Comparison of ENCODE assay signal across 8 cellular contexts in genomic region chr4:49110579-49110978, GRCh38.
DNase-seq lines count a peak whose midpoint lies in the region; ATAC-seq, FAIRE-seq and TF ChIP-seq lines count a peak whose summit lies in the region.
"Not testable (repeated sequence)": the region's sequence is repeated elsewhere in the genome, so short reads cannot be mapped to it uniquely, and the experiment has no call there.

No MANE protein-coding gene starts in this region.

- DNase-seq in activated naive CD8-positive, alpha-beta T cell treated with anti-CD3 and anti-CD28 coated beads, Interleukin-2, amount 50 U/mL, for 24 hours; HepG2 (ENCODE audit: low spot score): not testable (repeated sequence)

- not testable (repeated sequence) for H3K4me1 Mint-ChIP-seq in activated naive CD8-positive, alpha-beta T cell treated with anti-CD3 and anti-CD28 coated beads, Interleukin-2, amount 50 U/mL, for 24 hours

- H3K4me1 ChIP-seq in HepG2 (ENCODE audit: insufficient read depth, low read length); subcutaneous abdominal adipose tissue (ENCODE audit: control insufficient read depth in 5 of 5, insufficient read depth in 5 of 5, low read length in 5 of 5): not testable (repeated sequence)

- POLR2A ChIA-PET in HepG2 (lab: Yijun Ruan, JAX): not testable (repeated sequence)

- H3K4me3 Mint-ChIP-seq in activated naive CD8-positive, alpha-beta T cell treated with anti-CD3 and anti-CD28 coated beads, Interleukin-2, amount 50 U/mL, for 24 hours: not testable (repeated sequence)

- FAIRE-seq in HepG2 (lab: Jason Lieb, UNC): not testable (repeated sequence)

- H3K9me3 ChIP-seq in HepG2 (ENCODE audit: low read length) (peaks cover 83% of the 10 kb centered on the region), subcutaneous abdominal adipose tissue (ENCODE audit: control insufficient read depth in 5 of 5, low read length in 5 of 5) (peaks cover 9 to 71% (median 38%) of the 10 kb centered on the region in 5 donors)

- H3K9me3 Mint-ChIP-seq in activated naive CD8-positive, alpha-beta T cell treated with anti-CD3 and anti-CD28 coated beads, Interleukin-2, amount 50 U/mL, for 24 hours: peaks cover 80% of the 10 kb centered on the region

- peaks cover 60% of the 10 kb centered on the region for H3K36me3 Mint-ChIP-seq in activated naive CD8-positive, alpha-beta T cell treated with anti-CD3 and anti-CD28 coated beads, Interleukin-2, amount 50 U/mL, for 24 hours (ENCODE audit: low read depth)

- not testable (repeated sequence) for TF ChIP-seq POLR2A in HepG2 (IDR thresholded peaks at IDR 0.05; ENCODE audit: insufficient read depth in 1 of 2, low read depth in 2 of 2, low read length in 2 of 2)

- WGBS in HepG2 (ENCODE audit: low lambda C conversion rate): 4% methylated on average over 5 of the region's 5 CpGs

- TF ChIP-seq RAD21 in HepG2 (CRISPR knock-in tag; IDR thresholded peaks at IDR 0.05): not testable (repeated sequence)

- not testable (repeated sequence) for H3K27me3 Mint-ChIP-seq in activated naive CD8-positive, alpha-beta T cell treated with anti-CD3 and anti-CD28 coated beads, Interleukin-2, amount 50 U/mL, for 24 hours

- not testable (repeated sequence) for H3K4me3 ChIP-seq in HepG2 (replicated peaks in 1 of 3; ENCODE audit: insufficient read depth in 1 of 3, low read depth in 2 of 3, low read length in 3 of 3)
- H3K4me3 ChIP-seq in subcutaneous abdominal adipose tissue (ENCODE audit: low read depth in 1 of 5, low read length in 5 of 5): peak overlapping the region in 3 of 5 donors; percentile 8 to 32 (median 18)

- not testable (repeated sequence) for TF ChIP-seq EP300 in HepG2 (IDR thresholded peaks at IDR 0.05; ENCODE audit: low read depth in 2 of 2, low read length in 2 of 2); HepG2 (CRISPR knock-in tag; IDR thresholded peaks at IDR 0.05; ENCODE audit: borderline replicate concordance)

- in situ Hi-C loops in HepG2 (cut with HindIII; ENCODE audit: extremely low pct_ligation_motif_present, low pct_unique_long_range_greater_than_20kb): not testable (repeated sequence)

- peak overlapping the region; percentile 2 for H3K27ac Mint-ChIP-seq in activated naive CD8-positive, alpha-beta T cell treated with anti-CD3 and anti-CD28 coated beads, Interleukin-2, amount 50 U/mL, for 24 hours

- ATAC-seq in GM18858 (IDR thresholded peaks at IDR 0.05; ENCODE audit: unreplicated experiment): peak; percentile 37
- ATAC-seq in GM21360 (IDR thresholded peaks at IDR 0.05; ENCODE audit: unreplicated experiment): peak; percentile 54
- ATAC-seq in HG02623 (IDR thresholded peaks at IDR 0.05; ENCODE audit: unreplicated experiment): peak; percentile 38
- peak; percentile 45 for ATAC-seq in HG03095 (IDR thresholded peaks at IDR 0.05; ENCODE audit: unreplicated experiment)
- peak; percentile 40 for ATAC-seq in HG03571 (IDR thresholded peaks at IDR 0.05; ENCODE audit: unreplicated experiment)
- peak; percentile 49 for ATAC-seq in activated naive CD8-positive, alpha-beta T cell treated with anti-CD3 and anti-CD28 coated beads, Interleukin-2, amount 50 U/mL, for 24 hours
- ATAC-seq in HepG2: peak; percentile 65

- not testable (repeated sequence) for H3K9ac ChIP-seq in HepG2 (ENCODE audit: insufficient read depth, low read depth, low read length); subcutaneous abdominal adipose tissue (ENCODE audit: low read length in 5 of 5)

- not testable (repeated sequence) for H3K27ac ChIP-seq in HepG2 (ENCODE audit: extremely low read length, insufficient read depth, low read length); subcutaneous abdominal adipose tissue (ENCODE audit: low read depth, low read length)

- not testable (repeated sequence) for H3K36me3 ChIP-seq in HepG2 (replicated peaks in 1 of 2; ENCODE audit: control insufficient read depth in 1 of 2, insufficient read depth in 2 of 2, low read length in 2 of 2); subcutaneous abdominal adipose tissue (ENCODE audit: control insufficient read depth in 5 of 5, insufficient read depth in 5 of 5, low read length in 5 of 5)

- CTCF ChIA-PET in HepG2 (lab: Yijun Ruan, JAX; ENCODE audit: low intra/inter-chr PET ratio, low total read pairs): not testable (repeated sequence)

- not testable (repeated sequence) for TF ChIP-seq CTCF in HepG2 (CRISPR knock-in tag; IDR thresholded peaks at IDR 0.05)

- not testable (repeated sequence) for H3K79me2 ChIP-seq in HepG2 (ENCODE audit: insufficient read depth, low read length)

- H2AFZ ChIP-seq in HepG2 (ENCODE audit: low read length): not testable (repeated sequence)

- H3K27me3 ChIP-seq in HepG2 (ENCODE audit: control insufficient read depth in 1 of 2, insufficient read depth in 2 of 2, low read length in 2 of 2); subcutaneous abdominal adipose tissue (ENCODE audit: control insufficient read depth in 5 of 5, insufficient read depth in 4 of 5, low read length in 5 of 5): not testable (repeated sequence)

- H3K4me2 ChIP-seq in HepG2 (ENCODE audit: low read depth, low read length): not testable (repeated sequence)

- intact Hi-C loops in HepG2 (cut with micrococcal nuclease; ENCODE audit: unreplicated experiment): not testable (repeated sequence)

- H4K20me1 ChIP-seq in HepG2 (ENCODE audit: insufficient read depth, low read length): not testable (repeated sequence)

- not testable (repeated sequence) for BruUV-seq in HepG2 (replicated peaks; lab: Mats Ljungman, UMichigan)
